ENCODE assay signal across 1 cellular context in genomic region chr1:10614377-10615225, GRCh38.
TF ChIP-seq lines count a peak whose summit lies in the region.

No MANE protein-coding gene starts in this region.

TF ChIP-seq in WTC11, 78 proteins besides CTCF, POLR2A, EP300 and RAD21 (continued from another document):
- TF ChIP-seq, protein P1, sequence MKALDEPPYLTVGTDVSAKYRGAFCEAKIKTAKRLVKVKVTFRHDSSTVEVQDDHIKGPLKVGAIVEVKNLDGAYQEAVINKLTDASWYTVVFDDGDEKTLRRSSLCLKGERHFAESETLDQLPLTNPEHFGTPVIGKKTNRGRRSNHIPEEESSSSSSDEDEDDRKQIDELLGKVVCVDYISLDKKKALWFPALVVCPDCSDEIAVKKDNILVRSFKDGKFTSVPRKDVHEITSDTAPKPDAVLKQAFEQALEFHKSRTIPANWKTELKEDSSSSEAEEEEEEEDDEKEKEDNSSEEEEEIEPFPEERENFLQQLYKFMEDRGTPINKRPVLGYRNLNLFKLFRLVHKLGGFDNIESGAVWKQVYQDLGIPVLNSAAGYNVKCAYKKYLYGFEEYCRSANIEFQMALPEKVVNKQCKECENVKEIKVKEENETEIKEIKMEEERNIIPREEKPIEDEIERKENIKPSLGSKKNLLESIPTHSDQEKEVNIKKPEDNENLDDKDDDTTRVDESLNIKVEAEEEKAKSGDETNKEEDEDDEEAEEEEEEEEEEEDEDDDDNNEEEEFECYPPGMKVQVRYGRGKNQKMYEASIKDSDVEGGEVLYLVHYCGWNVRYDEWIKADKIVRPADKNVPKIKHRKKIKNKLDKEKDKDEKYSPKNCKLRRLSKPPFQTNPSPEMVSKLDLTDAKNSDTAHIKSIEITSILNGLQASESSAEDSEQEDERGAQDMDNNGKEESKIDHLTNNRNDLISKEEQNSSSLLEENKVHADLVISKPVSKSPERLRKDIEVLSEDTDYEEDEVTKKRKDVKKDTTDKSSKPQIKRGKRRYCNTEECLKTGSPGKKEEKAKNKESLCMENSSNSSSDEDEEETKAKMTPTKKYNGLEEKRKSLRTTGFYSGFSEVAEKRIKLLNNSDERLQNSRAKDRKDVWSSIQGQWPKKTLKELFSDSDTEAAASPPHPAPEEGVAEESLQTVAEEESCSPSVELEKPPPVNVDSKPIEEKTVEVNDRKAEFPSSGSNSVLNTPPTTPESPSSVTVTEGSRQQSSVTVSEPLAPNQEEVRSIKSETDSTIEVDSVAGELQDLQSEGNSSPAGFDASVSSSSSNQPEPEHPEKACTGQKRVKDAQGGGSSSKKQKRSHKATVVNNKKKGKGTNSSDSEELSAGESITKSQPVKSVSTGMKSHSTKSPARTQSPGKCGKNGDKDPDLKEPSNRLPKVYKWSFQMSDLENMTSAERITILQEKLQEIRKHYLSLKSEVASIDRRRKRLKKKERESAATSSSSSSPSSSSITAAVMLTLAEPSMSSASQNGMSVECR (CRISPR knock-in tag; IDR thresholded peaks at IDR 0.05; ENCODE audit: borderline replicate concordance): no peak
- TF ChIP-seq NR2C2 (CRISPR knock-in tag; IDR thresholded peaks at IDR 0.05) (no peak), GTF2I (CRISPR knock-in tag; conservative IDR thresholded peaks at IDR 0.05) (no peak), IRF2 (CRISPR knock-in tag; IDR thresholded peaks at IDR 0.05; ENCODE audit: borderline replicate concordance, low read depth) (no peak), PREB (CRISPR knock-in tag; IDR thresholded peaks at IDR 0.05; ENCODE audit: borderline replicate concordance) (no peak), ZBTB21 (CRISPR knock-in tag; IDR thresholded peaks at IDR 0.05; ENCODE audit: borderline replicate concordance) (no peak), ZNF281 (CRISPR knock-in tag; IDR thresholded peaks at IDR 0.05) (no peak), SMAD3 (CRISPR knock-in tag; IDR thresholded peaks at IDR 0.05; ENCODE audit: borderline replicate concordance) (no peak), NFATC4 (CRISPR knock-in tag; IDR thresholded peaks at IDR 0.05) (no peak), ZNF232 (CRISPR knock-in tag; IDR thresholded peaks at IDR 0.05) (no peak)
- TF ChIP-seq, protein P2, sequence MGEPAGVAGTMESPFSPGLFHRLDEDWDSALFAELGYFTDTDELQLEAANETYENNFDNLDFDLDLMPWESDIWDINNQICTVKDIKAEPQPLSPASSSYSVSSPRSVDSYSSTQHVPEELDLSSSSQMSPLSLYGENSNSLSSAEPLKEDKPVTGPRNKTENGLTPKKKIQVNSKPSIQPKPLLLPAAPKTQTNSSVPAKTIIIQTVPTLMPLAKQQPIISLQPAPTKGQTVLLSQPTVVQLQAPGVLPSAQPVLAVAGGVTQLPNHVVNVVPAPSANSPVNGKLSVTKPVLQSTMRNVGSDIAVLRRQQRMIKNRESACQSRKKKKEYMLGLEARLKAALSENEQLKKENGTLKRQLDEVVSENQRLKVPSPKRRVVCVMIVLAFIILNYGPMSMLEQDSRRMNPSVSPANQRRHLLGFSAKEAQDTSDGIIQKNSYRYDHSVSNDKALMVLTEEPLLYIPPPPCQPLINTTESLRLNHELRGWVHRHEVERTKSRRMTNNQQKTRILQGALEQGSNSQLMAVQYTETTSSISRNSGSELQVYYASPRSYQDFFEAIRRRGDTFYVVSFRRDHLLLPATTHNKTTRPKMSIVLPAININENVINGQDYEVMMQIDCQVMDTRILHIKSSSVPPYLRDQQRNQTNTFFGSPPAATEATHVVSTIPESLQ (CRISPR knock-in tag; IDR thresholded peaks at IDR 0.05): no peak
- TF ChIP-seq, protein P3, sequence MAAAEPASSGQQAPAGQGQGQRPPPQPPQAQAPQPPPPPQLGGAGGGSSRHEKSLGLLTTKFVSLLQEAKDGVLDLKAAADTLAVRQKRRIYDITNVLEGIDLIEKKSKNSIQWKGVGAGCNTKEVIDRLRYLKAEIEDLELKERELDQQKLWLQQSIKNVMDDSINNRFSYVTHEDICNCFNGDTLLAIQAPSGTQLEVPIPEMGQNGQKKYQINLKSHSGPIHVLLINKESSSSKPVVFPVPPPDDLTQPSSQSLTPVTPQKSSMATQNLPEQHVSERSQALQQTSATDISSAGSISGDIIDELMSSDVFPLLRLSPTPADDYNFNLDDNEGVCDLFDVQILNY (CRISPR knock-in tag; IDR thresholded peaks at IDR 0.05): no peak
- TF ChIP-seq, protein P4, sequence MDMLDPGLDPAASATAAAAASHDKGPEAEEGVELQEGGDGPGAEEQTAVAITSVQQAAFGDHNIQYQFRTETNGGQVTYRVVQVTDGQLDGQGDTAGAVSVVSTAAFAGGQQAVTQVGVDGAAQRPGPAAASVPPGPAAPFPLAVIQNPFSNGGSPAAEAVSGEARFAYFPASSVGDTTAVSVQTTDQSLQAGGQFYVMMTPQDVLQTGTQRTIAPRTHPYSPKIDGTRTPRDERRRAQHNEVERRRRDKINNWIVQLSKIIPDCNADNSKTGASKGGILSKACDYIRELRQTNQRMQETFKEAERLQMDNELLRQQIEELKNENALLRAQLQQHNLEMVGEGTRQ (CRISPR knock-in tag; IDR thresholded peaks at IDR 0.05): no peak
